In genomic region chr5:139445325-139446170, GRCh38 we compare ENCODE assay signal across 13 cellular contexts. TPM values are rescaled to one million over a fixed set of nuclear protein-coding genes. Genes with fewer than 3 reads are reported as not detected.
DNase-seq lines count a peak whose midpoint lies in the region; ATAC-seq and TF ChIP-seq lines count a peak whose summit lies in the region.
"Had no signal": no experiment of that assay in that cellular context is flagged by ENCODE, and none has a peak within 500 bp of the region (broad histone marks: within the 10 kb centered on the region; RNA-seq: fewer than 3 reads in every experiment).

No MANE protein-coding gene starts in this region.

- ATAC-seq in stimulated activated effector memory CD8-positive, alpha-beta T cell treated with anti-CD3 and anti-CD28 coated beads, Interleukin-12 subunit alpha, Interleukin-12 subunit beta, amount 100 ng/mL, for 72 hours, result no peak
- ATAC-seq in HG03432 (IDR thresholded peaks at IDR 0.05; ENCODE audit: unreplicated experiment), result no peak
- no peak for ATAC-seq in GM18511 (IDR thresholded peaks at IDR 0.05; ENCODE audit: unreplicated experiment)

- H3K4me3 ChIP-seq in fibroblast of the aortic adventitia (ENCODE audit: low read depth, low read length), result no peak overlapping the region

- intact Hi-C loops in activated naive CD4-positive, alpha-beta T cell treated with anti-CD3 and anti-CD28 coated beads for 36 hours (cut with micrococcal nuclease), result no loop called here

- H3K4me1 Mint-ChIP-seq in activated naive CD4-positive, alpha-beta T cell treated with anti-CD3 and anti-CD28 coated beads for 36 hours (ENCODE audit: low read depth), result peaks cover 63% of the 10 kb centered on the region
- H3K4me1 Mint-ChIP-seq in stimulated activated effector memory CD8-positive, alpha-beta T cell treated with anti-CD3 and anti-CD28 coated beads, Interleukin-12 subunit alpha, Interleukin-12 subunit beta, amount 100 ng/mL, for 72 hours, result peaks cover 78% of the 10 kb centered on the region
- H3K4me1 Mint-ChIP-seq: activated B cell treated with CpG ODN at 0.5 μM for 24 hours had no signal

- H3K4me3 Mint-ChIP-seq in activated naive CD4-positive, alpha-beta T cell treated with anti-CD3 and anti-CD28 coated beads for 36 hours, result no peak overlapping the region
- no peak overlapping the region for H3K4me3 Mint-ChIP-seq in stimulated activated effector memory CD8-positive, alpha-beta T cell treated with anti-CD3 and anti-CD28 coated beads, Interleukin-12 subunit alpha, Interleukin-12 subunit beta, amount 100 ng/mL, for 72 hours
- H3K4me3 Mint-ChIP-seq: activated B cell treated with CpG ODN at 0.5 μM for 24 hours; activated naive CD8-positive, alpha-beta T cell; B cell had no signal

- H3K27ac Mint-ChIP-seq in activated naive CD4-positive, alpha-beta T cell treated with anti-CD3 and anti-CD28 coated beads for 36 hours, result peak overlapping the region; percentile 97
- H3K27ac Mint-ChIP-seq in stimulated activated effector memory CD8-positive, alpha-beta T cell treated with anti-CD3 and anti-CD28 coated beads, Interleukin-12 subunit alpha, Interleukin-12 subunit beta, amount 100 ng/mL, for 72 hours, result peak overlapping the region; percentile 98
- H3K27ac Mint-ChIP-seq: activated B cell treated with CpG ODN at 0.5 μM for 24 hours; activated naive CD8-positive, alpha-beta T cell; B cell had no signal

- H3K27me3 Mint-ChIP-seq in activated naive CD4-positive, alpha-beta T cell treated with anti-CD3 and anti-CD28 coated beads for 36 hours (ENCODE audit: low read depth), result no peaks in the 10 kb centered on the region
- H3K27me3 Mint-ChIP-seq: activated B cell treated with CpG ODN at 0.5 μM for 24 hours; activated naive CD8-positive, alpha-beta T cell had no signal

- no peak for DNase-seq in activated naive CD4-positive, alpha-beta T cell treated with anti-CD3 and anti-CD28 coated beads for 36 hours
- DNase-seq in activated naive CD4-positive, alpha-beta T cell (lab: John Stamatoyannopoulos, UW), result no peak
- peak; percentile 77 for DNase-seq in amniotic epithelial cell (ENCODE audit: low read depth)
- peak; percentile 92 for DNase-seq in fibroblast of the aortic adventitia (ENCODE audit: low read depth)
- no peak for DNase-seq in stimulated activated effector memory CD8-positive, alpha-beta T cell treated with anti-CD3 and anti-CD28 coated beads, Interleukin-12 subunit alpha, Interleukin-12 subunit beta, amount 100 ng/mL, for 72 hours (ENCODE audit: low spot score in 2 of 2)
- no peak for DNase-seq in AG08396 (ENCODE audit: low spot score)
- DNase-seq: activated B cell treated with CpG ODN at 0.5 μM for 24 hours, NCI-H446, SHP77 had no signal

- CTCF ChIA-PET in activated naive CD4-positive, alpha-beta T cell treated with anti-CD3 and anti-CD28 coated beads for 36 hours (lab: Charles Lee), result interaction anchor here (1.2 to 3.6 kb wide), 3 partner anchors 23 to 69 kb away, joined by 3 to 16 read pairs (median 11); no protein-coding TSS in a partner anchor

- H3K36me3 Mint-ChIP-seq in activated naive CD4-positive, alpha-beta T cell treated with anti-CD3 and anti-CD28 coated beads for 36 hours (ENCODE audit: low read depth), result peaks cover 7% of the 10 kb centered on the region
- peaks cover 12% of the 10 kb centered on the region for H3K36me3 Mint-ChIP-seq in stimulated activated effector memory CD8-positive, alpha-beta T cell treated with anti-CD3 and anti-CD28 coated beads, Interleukin-12 subunit alpha, Interleukin-12 subunit beta, amount 100 ng/mL, for 72 hours
- H3K36me3 Mint-ChIP-seq: activated naive CD8-positive, alpha-beta T cell had no signal

- TF ChIP-seq CTCF in fibroblast of the aortic adventitia (IDR thresholded peaks at IDR 0.05; ENCODE audit: insufficient read depth, low read length), result no peak

- peaks cover 8% of the 10 kb centered on the region for H3K9me3 Mint-ChIP-seq in activated naive CD4-positive, alpha-beta T cell treated with anti-CD3 and anti-CD28 coated beads for 36 hours
- no peaks in the 10 kb centered on the region for H3K9me3 Mint-ChIP-seq in stimulated activated effector memory CD8-positive, alpha-beta T cell treated with anti-CD3 and anti-CD28 coated beads, Interleukin-12 subunit alpha, Interleukin-12 subunit beta, amount 100 ng/mL, for 72 hours
- H3K9me3 Mint-ChIP-seq: activated B cell treated with CpG ODN at 0.5 μM for 24 hours had no signal

RNA-seq across cellular contexts. Expression of gene DNAJC18, which starts 6.2 kb away (rescaled TPM):
- 10 to 100 TPM; 18.1 to 18.8 TPM for total RNA-seq in activated naive CD4-positive, alpha-beta T cell treated with anti-CD3 and anti-CD28 coated beads for 36 hours
- total RNA-seq in fibroblast of the aortic adventitia (ENCODE audit: low replicate concordance), result 4.7 and 9.9 TPM in 2 replicates

RNA-seq across cellular contexts. Expression of gene ECSCR, which starts 17.0 kb away (rescaled TPM):
- under 1 TPM; 0.74 to 0.81 TPM for total RNA-seq in activated naive CD4-positive, alpha-beta T cell treated with anti-CD3 and anti-CD28 coated beads for 36 hours
- total RNA-seq in fibroblast of the aortic adventitia (ENCODE audit: low replicate concordance), result 0.36 and 1.1 TPM in 2 replicates
- total RNA-seq: activated B cell treated with CpG ODN at 0.5 μM for 24 hours, B cell had no signal

RNA-seq across cellular contexts. Expression of gene SMIM33, which starts 25.3 kb away (rescaled TPM):
- total RNA-seq in activated naive CD4-positive, alpha-beta T cell treated with anti-CD3 and anti-CD28 coated beads for 36 hours, result under 1 TPM; 0.14 to 0.37 TPM
- total RNA-seq in fibroblast of the aortic adventitia (ENCODE audit: low replicate concordance), result not detected in 2 replicates
- total RNA-seq: activated B cell treated with CpG ODN at 0.5 μM for 24 hours, B cell had no signal

RNA-seq across cellular contexts. Expression of gene STING1, which starts 37.0 kb away (rescaled TPM):
- total RNA-seq in activated naive CD4-positive, alpha-beta T cell treated with anti-CD3 and anti-CD28 coated beads for 36 hours, result 100 to 1,000 TPM; 136 to 140 TPM
- 15.0 and 42.1 TPM in 2 replicates for total RNA-seq in fibroblast of the aortic adventitia (ENCODE audit: low replicate concordance)

RNA-seq across cellular contexts. Expression of gene SPATA24, which starts 41.7 kb away (rescaled TPM):
- total RNA-seq in activated naive CD4-positive, alpha-beta T cell treated with anti-CD3 and anti-CD28 coated beads for 36 hours, result 1 to 10 TPM; 6.0 to 7.4 TPM
- total RNA-seq in fibroblast of the aortic adventitia (ENCODE audit: low replicate concordance), result 1.8 and 2.0 TPM in 2 replicates

Comparison
In these comparisons a context has a peak if more than half of its experiments do, and no peak if none do; other contexts are left out.
1. DNase-seq: peak in amniotic epithelial cell (single experiment) and fibroblast of the aortic adventitia (single experiment); none in activated naive CD4-positive, alpha-beta T cell treated with anti-CD3 and anti-CD28 coated beads for 36 hours (single experiment), activated naive CD4-positive, alpha-beta T cell (0 of 4), stimulated activated effector memory CD8-positive, alpha-beta T cell treated with anti-CD3 and anti-CD28 coated beads, Interleukin-12 subunit alpha, Interleukin-12 subunit beta, amount 100 ng/mL, for 72 hours (0 of 2) and AG08396 (single experiment).